Comparison of ENCODE assay signal across 8 cellular contexts in the genomic region with DNA sequence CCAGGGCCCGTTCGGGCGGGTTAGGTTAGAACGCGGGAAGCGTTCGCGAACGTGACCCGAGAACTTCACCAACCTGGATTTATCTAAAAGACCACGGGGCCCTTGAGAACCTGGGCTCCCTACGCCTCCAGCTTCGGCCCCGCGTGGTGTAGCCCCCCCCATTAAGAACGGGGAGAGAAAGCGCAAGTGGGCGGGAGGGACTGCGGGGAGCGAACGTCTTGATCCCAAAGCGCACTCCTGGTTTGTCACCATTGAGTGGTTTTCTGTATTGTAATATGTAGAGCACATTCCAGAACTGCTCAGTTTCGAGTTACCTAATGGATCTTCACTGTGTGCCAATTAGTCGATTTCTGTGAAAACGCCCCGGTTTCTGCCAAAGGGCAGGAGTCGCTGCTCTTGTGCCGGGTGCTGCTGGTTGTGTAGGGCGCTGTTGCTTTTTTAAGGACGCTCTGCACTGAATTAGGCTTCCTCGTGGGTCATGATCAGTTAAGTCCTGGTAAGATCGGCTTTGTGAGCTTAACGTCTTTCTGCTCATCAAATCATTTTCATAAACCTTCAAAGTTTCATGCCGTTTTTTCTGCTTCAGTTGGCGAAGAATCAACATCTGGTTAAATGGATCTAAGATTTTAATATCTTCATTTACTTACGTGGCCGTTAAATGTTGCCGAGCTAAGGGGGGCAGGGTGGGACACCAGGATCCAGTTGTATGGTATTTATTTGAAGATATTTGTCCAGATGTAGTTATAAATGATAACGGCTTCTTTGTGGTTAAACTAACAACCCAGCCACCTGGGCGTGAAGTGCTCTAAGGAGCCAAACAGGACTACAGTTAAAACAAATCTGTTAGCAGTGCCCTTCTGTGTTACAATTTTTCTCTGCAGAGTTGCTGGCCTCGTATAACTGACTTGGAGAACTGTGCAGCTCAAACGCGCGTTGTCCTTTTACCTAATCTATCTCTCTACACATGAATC. TPM values are rescaled to one million over a fixed set of nuclear protein-coding genes. Genes with fewer than 3 reads are reported as not detected.
DNase-seq lines count a peak whose midpoint lies in the region; ATAC-seq and TF ChIP-seq lines count a peak whose summit lies in the region.

No MANE protein-coding gene starts in this region.

- ATAC-seq in GM21515 (IDR thresholded peaks at IDR 0.05; ENCODE audit: unreplicated experiment) (peak; percentile 18), left cardiac atrium (peak; percentile 56 to 65)

- H3K36me3 ChIP-seq in HUES64 (ENCODE audit: insufficient read depth, low read length): peaks cover 6% of the 10 kb centered on the region; the same call in 1 of the 2 replicates

- H3K4me3 ChIP-seq in HUES64 (ENCODE audit: low read length) (peak overlapping the region; percentile 67), retinal pigment epithelial cell (ENCODE audit: low read length) (peak overlapping the region; percentile 61)

- H3K4me1 ChIP-seq in HUES64 (ENCODE audit: insufficient read depth, low read length): peaks cover 16% of the 10 kb centered on the region

- H3K27ac ChIP-seq in HUES64 (ENCODE audit: low read depth, low read length): peak overlapping the region; percentile 95

- no peaks in the 10 kb centered on the region for H3K27me3 ChIP-seq in HUES64 (ENCODE audit: insufficient read depth, low read length)

- no peaks in the 10 kb centered on the region for H3K9me3 ChIP-seq in HUES64 (ENCODE audit: insufficient read depth, low read depth, low read length)

- peak; percentile 12 for TF ChIP-seq CTCF in retinal pigment epithelial cell (conservative IDR thresholded peaks at IDR 0.05; ENCODE audit: low read depth, low read length)

- H3K9ac ChIP-seq in HUES64 (ENCODE audit: low read depth, low read length): peak overlapping the region; percentile 94

- 3% methylated on average over 44 of the region's 44 CpGs for WGBS in HUES64

- DNase-seq in DMS114 treated with DMSO at 0.1 percent for 48 hours (lab: John Stamatoyannopoulos, UW; ENCODE audit: unreplicated experiment) (peak; percentile 54), SIG-M5 (lab: John Stamatoyannopoulos, UW) (peak; percentile 46), left cardiac atrium (peak; percentile 34), retinal pigment epithelial cell (ENCODE audit: low read depth) (no peak), posterior vena cava (ENCODE audit: low spot score) (no peak)
- peak; percentile 56 for DNase-seq in activated naive CD4-positive, alpha-beta T cell treated with anti-CD3 and anti-CD28 coated beads, Interleukin-2, amount 50 U/mL, for 16 hours

- intact Hi-C loops in left cardiac atrium (cut with DNase I) (loop anchor here (2.0 to 10.0 kb wide), 3 partner anchors 120 to 402 kb away; a partner anchor contains a TSS), posterior vena cava (cut with DNase I) (loop anchor here (2.0 to 10.0 kb wide), 3 partner anchors 110 to 230 kb away; a partner anchor contains a TSS)

RNA-seq across cellular contexts. Expression of a gene that starts 0.8 kb away (rescaled TPM):
- polyA plus RNA-seq in HUES64 (2013, experiment 1 of 2): 24.0 TPM
- 29.1 TPM for polyA plus RNA-seq in HUES64 (2013, experiment 2 of 2)
- total RNA-seq in left cardiac atrium (under 1 TPM in 1 of 2 donors, not detected in 1; 0.62 TPM), posterior vena cava (1 to 10 TPM in 1 of 2 donors, under 1 TPM in 1; 0.90 to 1.9 TPM)

Comparison
In these comparisons a context has a peak if more than half of its experiments do, and no peak if none do; other contexts are left out.
1. DNase-seq: peak in DMS114 treated with DMSO at 0.1 percent for 48 hours (single experiment), SIG-M5 (single experiment), activated naive CD4-positive, alpha-beta T cell treated with anti-CD3 and anti-CD28 coated beads, Interleukin-2, amount 50 U/mL, for 16 hours (single experiment) and left cardiac atrium (single experiment); none in retinal pigment epithelial cell (single experiment) and posterior vena cava (single experiment).